15 cellular contexts compared by ENCODE assay signal in genomic region chr20:17602493-17602892, GRCh38.
"Had no signal": no experiment of that assay in that cellular context is flagged by ENCODE, and none has a peak within 500 bp of the region (broad histone marks: within the 10 kb centered on the region; RNA-seq: fewer than 3 reads in every experiment).

No MANE protein-coding gene starts in this region.

- DNase-seq: activated CD4-positive, CD25-positive, alpha-beta regulatory T cell treated with anti-CD3 and anti-CD28 coated beads, Interleukin-2, amount 50 U/mL, for 72 hours; activated CD8-positive, alpha-beta memory T cell treated with anti-CD3 and anti-CD28 coated beads for 24 hours; activated CD8-positive, alpha-beta memory T cell treated with anti-CD3 and anti-CD28 coated beads, Interleukin-2, amount 50 U/mL, for 48 hours; activated gamma-delta T cell; activated T-cell treated with anti-CD3 and anti-CD28 coated beads, Interleukin-2, amount 50 U/mL, for 72 hours; adrenal gland; effector memory CD8-positive, alpha-beta T cell; foreskin fibroblast; hypothalamus; left lung; stimulated activated CD4-positive, alpha-beta T cell treated with anti-CD3 and anti-CD28 coated beads, Interleukin-15, amount 100 ng/mL, for 24 hours; stimulated activated CD4-positive, alpha-beta T cell treated with anti-CD3 and anti-CD28 coated beads, Interleukin-4, amount 100 ng/mL, for 1 hour; stimulated activated naive CD8-positive, alpha-beta T cell treated with anti-CD3 and anti-CD28 coated beads, Interleukin-15, amount 100 ng/mL, for 72 hours; testis had no signal

- H3K9me3 ChIP-seq: adrenal gland, left lung, right atrium auricular region, testis had no signal

- H3K27ac ChIP-seq: adrenal gland, left lung, right atrium auricular region, testis had no signal

- H3K4me1 ChIP-seq: testis had no signal

- H3K27me3 ChIP-seq: adrenal gland, left lung, right atrium auricular region, testis had no signal

- H3K4me3 ChIP-seq: adrenal gland, left lung, right atrium auricular region, testis had no signal
